28 cellular contexts compared by ENCODE assay signal in genomic region chr10:24906372-24906771, GRCh38.
"Had no signal": no experiment of that assay in that cellular context is flagged by ENCODE, and none has a peak within 500 bp of the region (broad histone marks: within the 10 kb centered on the region; RNA-seq: fewer than 3 reads in every experiment).

No MANE protein-coding gene starts in this region.

- H3K4me1 ChIP-seq: thyroid gland had no signal

- H3K4me3 Mint-ChIP-seq: stimulated activated effector memory CD8-positive, alpha-beta T cell treated with anti-CD3 and anti-CD28 coated beads, Interleukin-12 subunit alpha, Interleukin-12 subunit beta, amount 100 ng/mL, for 72 hours; stimulated activated memory B cell treated with anti-CD40 and anti-IgM and Interleukin-4, amounts not matched to agents 10 μg/mL and 1 μg/mL and 100 μg/mL, for 72 hours; stimulated activated naive B cell treated with anti-CD40 and anti-IgM and Interleukin-4, amounts not matched to agents 10 μg/mL and 1 μg/mL and 100 μg/mL, for 72 hours; stimulated activated naive CD8-positive, alpha-beta T cell treated with anti-CD3 and anti-CD28 coated beads, Interleukin-15, amount 100 ng/mL, for 72 hours; stimulated activated naive CD8-positive, alpha-beta T cell treated with anti-CD3 and anti-CD28 coated beads, Interleukin-15, Interleukin-2, amounts not matched to agents 100 ng/mL and 50 ng/mL, for 24 hours; type B pancreatic cell had no signal

- H3K36me3 ChIP-seq: stomach, suprapubic skin, thoracic aorta, thyroid gland, tibial artery, tibial nerve, transverse colon, upper lobe of right lung, uterus, vagina had no signal

- H3K9me3 ChIP-seq: stomach, suprapubic skin, testis, thoracic aorta, thyroid gland, tibial artery, tibial nerve, transverse colon, upper lobe of right lung, uterus, vagina had no signal

- H3K27ac Mint-ChIP-seq: stimulated activated effector memory CD8-positive, alpha-beta T cell treated with anti-CD3 and anti-CD28 coated beads, Interleukin-12 subunit alpha, Interleukin-12 subunit beta, amount 100 ng/mL, for 72 hours; stimulated activated memory B cell treated with anti-CD40 and anti-IgM and Interleukin-4, amounts not matched to agents 10 μg/mL and 1 μg/mL and 100 μg/mL, for 72 hours; stimulated activated naive B cell treated with anti-CD40 and anti-IgM and Interleukin-4, amounts not matched to agents 10 μg/mL and 1 μg/mL and 100 μg/mL, for 72 hours; stimulated activated naive CD8-positive, alpha-beta T cell treated with anti-CD3 and anti-CD28 coated beads, Interleukin-15, amount 100 ng/mL, for 72 hours; type B pancreatic cell had no signal

- ATAC-seq: stimulated activated effector memory CD8-positive, alpha-beta T cell treated with anti-CD3 and anti-CD28 coated beads, Interleukin-12 subunit alpha, Interleukin-12 subunit beta, amount 100 ng/mL, for 72 hours; stimulated activated memory B cell treated with anti-CD40 and anti-IgM and Interleukin-4, amounts not matched to agents 10 μg/mL and 1 μg/mL and 100 μg/mL, for 72 hours; stimulated activated naive B cell treated with anti-CD40 and anti-IgM and Interleukin-4, amounts not matched to agents 10 μg/mL and 1 μg/mL and 100 μg/mL, for 72 hours; stimulated activated naive CD8-positive, alpha-beta T cell treated with anti-CD3 and anti-CD28 coated beads, Interleukin-15, amount 100 ng/mL, for 72 hours; stimulated activated naive CD8-positive, alpha-beta T cell treated with anti-CD3 and anti-CD28 coated beads, Interleukin-15, Interleukin-2, amounts not matched to agents 100 U/mL and 50 U/mL, for 24 hours; upper lobe of right lung had no signal

- H3K27ac ChIP-seq: stomach, suprapubic skin, testis, thoracic aorta, thyroid gland, tibial artery, tibial nerve, transverse colon, upper lobe of right lung, uterus, vagina had no signal

- H3K36me3 Mint-ChIP-seq: stimulated activated effector memory CD8-positive, alpha-beta T cell treated with anti-CD3 and anti-CD28 coated beads, Interleukin-12 subunit alpha, Interleukin-12 subunit beta, amount 100 ng/mL, for 72 hours; stimulated activated memory B cell treated with anti-CD40 and anti-IgM and Interleukin-4, amounts not matched to agents 10 μg/mL and 1 μg/mL and 100 μg/mL, for 72 hours; stimulated activated naive B cell treated with anti-CD40 and anti-IgM and Interleukin-4, amounts not matched to agents 10 μg/mL and 1 μg/mL and 100 μg/mL, for 72 hours had no signal

- FAIRE-seq: urothelium cell line had no signal

- H3K4me3 ChIP-seq: stomach, suprapubic skin, testis, thoracic aorta, thyroid gland, tibial artery, tibial nerve, transverse colon, upper lobe of right lung, uterus, vagina had no signal

- DNase-seq: stimulated activated CD4-positive, alpha-beta T cell treated with anti-CD3 and anti-CD28 coated beads, Interleukin-2, amount 100 ng/mL, for 48 hours; stimulated activated CD4-positive, alpha-beta T cell treated with anti-CD3 and anti-CD28 coated beads, Interleukin-4, amount 100 ng/mL, for 1 hour; stimulated activated CD4-positive, alpha-beta T cell treated with anti-CD3 and anti-CD28 coated beads, Interleukin-4, amount 100 ng/mL, for 24 hours; stimulated activated CD4-positive, alpha-beta T cell treated with anti-CD3 and anti-CD28 coated beads, Interleukin-4, amount 100 ng/mL, for 4 hours; stimulated activated CD8-positive, alpha-beta memory T cell treated with anti-CD3 and anti-CD28 coated beads, Interleukin-4, amount 100 ng/mL, for 48 hours; stimulated activated naive B cell treated with anti-CD40 and anti-IgM and Interleukin-4, amounts not matched to agents 10 μg/mL and 1 μg/mL and 100 μg/mL, for 72 hours; stimulated activated naive CD4-positive, alpha-beta T cell; stimulated activated naive CD4-positive, alpha-beta T cell treated with Interleukin-2 at 50 U/mL for 16 hours; stimulated activated naive CD8-positive, alpha-beta T cell treated with anti-CD3 and anti-CD28 coated beads, Interleukin-15, amount 100 ng/mL, for 72 hours; stimulated activated naive CD8-positive, alpha-beta T cell treated with anti-CD3 and anti-CD28 coated beads, Interleukin-15, Interleukin-2, amounts not matched to agents 100 U/mL and 50 U/mL, for 24 hours; stomach; substantia nigra; testis; thyroid gland; tibial artery; transverse colon; trophoblast cell; upper lobe of right lung; uterus had no signal

- H3K9me3 Mint-ChIP-seq: stimulated activated effector memory CD8-positive, alpha-beta T cell treated with anti-CD3 and anti-CD28 coated beads, Interleukin-12 subunit alpha, Interleukin-12 subunit beta, amount 100 ng/mL, for 72 hours; stimulated activated memory B cell treated with anti-CD40 and anti-IgM and Interleukin-4, amounts not matched to agents 10 μg/mL and 1 μg/mL and 100 μg/mL, for 72 hours; stimulated activated naive B cell treated with anti-CD40 and anti-IgM and Interleukin-4, amounts not matched to agents 10 μg/mL and 1 μg/mL and 100 μg/mL, for 72 hours; type B pancreatic cell had no signal

- H3K27me3 ChIP-seq: stomach, suprapubic skin, testis, thyroid gland, tibial artery, tibial nerve, transverse colon, upper lobe of right lung, uterus, vagina had no signal

- H3K27me3 Mint-ChIP-seq: stimulated activated memory B cell treated with anti-CD40 and anti-IgM and Interleukin-4, amounts not matched to agents 10 μg/mL and 1 μg/mL and 100 μg/mL, for 72 hours; stimulated activated naive CD8-positive, alpha-beta T cell treated with anti-CD3 and anti-CD28 coated beads, Interleukin-15, amount 100 ng/mL, for 72 hours; stimulated activated naive CD8-positive, alpha-beta T cell treated with anti-CD3 and anti-CD28 coated beads, Interleukin-15, Interleukin-2, amounts not matched to agents 100 ng/mL and 50 ng/mL, for 24 hours had no signal
